1 cellular context compared by ENCODE assay signal in genomic region chr4:1721003-1721665, GRCh38.
TF ChIP-seq lines count a peak whose summit lies in the region.

TACC3 (plus strand) TSS chr4:1721521; CDS start chr4:1723422, 1,901 bp downstream.
TMEM129 (minus strand) TSS chr4:1721323; CDS start chr4:1720837, 486 bp downstream.

TF ChIP-seq in HepG2, 621 proteins besides CTCF, POLR2A, EP300 and RAD21 (continued from another document and continues in another):
- TF ChIP-seq RXRB (CRISPR knock-in tag; IDR thresholded peaks at IDR 0.05; ENCODE audit: borderline replicate concordance): peak; percentile 19; the same call in 1 of the 2 replicates
- no peak for TF ChIP-seq FOXO4 (CRISPR knock-in tag; conservative IDR thresholded peaks at IDR 0.05)
- no peak for TF ChIP-seq ZNF230 (CRISPR knock-in tag; IDR thresholded peaks at IDR 0.05)
- TF ChIP-seq MEIS1 (CRISPR knock-in tag; IDR thresholded peaks at IDR 0.05; ENCODE audit: borderline replicate concordance): no peak
- no peak for TF ChIP-seq ZNF430 (CRISPR knock-in tag; IDR thresholded peaks at IDR 0.05)
- no peak for TF ChIP-seq NCOA1 (CRISPR knock-in tag; IDR thresholded peaks at IDR 0.05)
- no peak for TF ChIP-seq ZNF263 (CRISPR knock-in tag; IDR thresholded peaks at IDR 0.05)
- peak; percentile 96 for TF ChIP-seq ZFY (CRISPR knock-in tag; IDR thresholded peaks at IDR 0.05)
- no peak for TF ChIP-seq TOPORS (CRISPR knock-in tag; IDR thresholded peaks at IDR 0.05)
- no peak for TF ChIP-seq ZNF275 (CRISPR knock-in tag; IDR thresholded peaks at IDR 0.05; ENCODE audit: borderline replicate concordance)
- no peak; the same call in 1 of the 2 replicates for TF ChIP-seq ZNF691 (CRISPR knock-in tag; IDR thresholded peaks at IDR 0.05; ENCODE audit: borderline replicate concordance, low read depth)
- TF ChIP-seq SOX6 (IDR thresholded peaks at IDR 0.05): no peak
- no peak for TF ChIP-seq SOX6 (CRISPR knock-in tag; IDR thresholded peaks at IDR 0.05)
- TF ChIP-seq SKI (IDR thresholded peaks at IDR 0.05; ENCODE audit: partially characterized antibody): no peak
- no peak for TF ChIP-seq THRA (CRISPR knock-in tag; IDR thresholded peaks at IDR 0.05; ENCODE audit: borderline replicate concordance)
- no peak for TF ChIP-seq PAX8 (CRISPR knock-in tag; IDR thresholded peaks at IDR 0.05; ENCODE audit: borderline replicate concordance)
- TF ChIP-seq KMT2A (CRISPR knock-in tag; IDR thresholded peaks at IDR 0.05): 0 out of 2 replicates have a peak, but pooled peaks have one; percentile 34
- peak; percentile 17; the same call in 1 of the 2 replicates for TF ChIP-seq TMF1 (CRISPR knock-in tag; IDR thresholded peaks at IDR 0.05; ENCODE audit: low read depth)
- no peak for TF ChIP-seq ZBTB43 (CRISPR knock-in tag; conservative IDR thresholded peaks at IDR 0.05)
- no peak for TF ChIP-seq RNF219 (CRISPR knock-in tag; IDR thresholded peaks at IDR 0.05)
- TF ChIP-seq DDIT3 (CRISPR knock-in tag; IDR thresholded peaks at IDR 0.05): no peak
- TF ChIP-seq MAF1 (CRISPR knock-in tag; IDR thresholded peaks at IDR 0.05; ENCODE audit: borderline replicate concordance): no peak
- TF ChIP-seq TOE1 (CRISPR knock-in tag; IDR thresholded peaks at IDR 0.05): no peak
- peak; percentile 69 for TF ChIP-seq E2F1 (CRISPR knock-in tag; IDR thresholded peaks at IDR 0.05)
- TF ChIP-seq ZFAT (CRISPR knock-in tag; conservative IDR thresholded peaks at IDR 0.05): no peak
- TF ChIP-seq AKAP8 (CRISPR knock-in tag; IDR thresholded peaks at IDR 0.05): no peak
- TF ChIP-seq TRIM24 (CRISPR knock-in tag; IDR thresholded peaks at IDR 0.05): no peak
- no peak for TF ChIP-seq ZFP91 (CRISPR knock-in tag; IDR thresholded peaks at IDR 0.05; ENCODE audit: borderline replicate concordance)
- TF ChIP-seq ZBTB44 (CRISPR knock-in tag; IDR thresholded peaks at IDR 0.05): no peak
- TF ChIP-seq IRF9 (CRISPR knock-in tag; IDR thresholded peaks at IDR 0.05; ENCODE audit: borderline replicate concordance): no peak
- TF ChIP-seq GRHL1 (CRISPR knock-in tag; conservative IDR thresholded peaks at IDR 0.05): no peak
- no peak for TF ChIP-seq ZNF761 (CRISPR knock-in tag; conservative IDR thresholded peaks at IDR 0.05)
- TF ChIP-seq MLX (CRISPR knock-in tag; IDR thresholded peaks at IDR 0.05): no peak
- TF ChIP-seq ELK4 (CRISPR knock-in tag; IDR thresholded peaks at IDR 0.05; ENCODE audit: borderline replicate concordance): no peak
- TF ChIP-seq ZNF550 (CRISPR knock-in tag; IDR thresholded peaks at IDR 0.05; ENCODE audit: borderline replicate concordance): no peak
- no peak for TF ChIP-seq TIGD3 (CRISPR knock-in tag; IDR thresholded peaks at IDR 0.05; ENCODE audit: borderline replicate concordance)
- no peak for TF ChIP-seq ZNF547 (CRISPR knock-in tag; IDR thresholded peaks at IDR 0.05)
- no peak for TF ChIP-seq ZNF816 (CRISPR knock-in tag; IDR thresholded peaks at IDR 0.05; ENCODE audit: borderline replicate concordance)
- no peak for TF ChIP-seq ZMAT5 (CRISPR knock-in tag; IDR thresholded peaks at IDR 0.05; ENCODE audit: borderline replicate concordance, low read depth)
